ENCODE assay signal across 16 cellular contexts in the genomic region with DNA sequence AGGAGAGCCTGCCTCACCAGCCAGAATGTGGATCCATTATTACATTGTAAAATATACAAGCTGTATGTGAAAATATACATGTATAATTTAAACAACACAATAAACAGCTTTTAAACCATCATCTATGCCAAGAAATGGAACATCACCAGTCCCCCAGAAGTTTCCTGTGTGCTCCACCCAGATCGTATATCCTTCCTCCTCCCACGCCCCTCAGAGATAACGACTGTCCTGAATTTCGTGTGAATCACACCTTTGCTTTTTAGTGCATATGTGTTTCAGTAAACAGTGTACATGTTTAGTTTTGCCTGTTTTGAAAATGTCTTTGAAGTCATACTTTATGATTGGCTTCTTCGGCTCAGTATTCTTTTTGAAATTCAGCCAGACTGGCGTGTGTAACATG.
"Had no signal": no experiment of that assay in that cellular context is flagged by ENCODE, and none has a peak within 500 bp of the region (broad histone marks: within the 10 kb centered on the region; RNA-seq: fewer than 3 reads in every experiment).

No MANE protein-coding gene starts in this region.

- H3K27me3 ChIP-seq: transverse colon had no signal

- H3K27ac ChIP-seq: gastroesophageal sphincter had no signal

- H3K9me3 ChIP-seq: gastroesophageal sphincter, transverse colon had no signal

- DNase-seq: activated CD4-positive, alpha-beta T cell treated with anti-CD3 and anti-CD28 coated beads, Interleukin-2, amount 50 U/mL, for 1 hour; activated CD4-positive, CD25-positive, alpha-beta regulatory T cell; activated CD8-positive, alpha-beta memory T cell treated with anti-CD3 and anti-CD28 coated beads for 24 hours; activated gamma-delta T cell treated with Interleukin-2 at 50 U/mL for 16 hours; activated naive CD8-positive, alpha-beta T cell treated with anti-CD3 and anti-CD28 coated beads for 36 hours; effector memory CD4-positive, alpha-beta T cell; naive thymus-derived CD8-positive, alpha-beta T cell; posterior cingulate gyrus; retina; stimulated activated CD4-positive, alpha-beta T cell treated with anti-CD3 and anti-CD28 coated beads, Interleukin-4, amount 100 ng/mL, for 24 hours; stimulated activated naive CD4-positive, alpha-beta T cell; substantia nigra; T-helper 17 cell had no signal

- H3K4me1 Mint-ChIP-seq: activated naive CD8-positive, alpha-beta T cell treated with anti-CD3 and anti-CD28 coated beads for 36 hours; naive thymus-derived CD8-positive, alpha-beta T cell; T-helper 17 cell had no signal

- H3K36me3 ChIP-seq: gastroesophageal sphincter, transverse colon had no signal

- H3K27me3 Mint-ChIP-seq: activated naive CD8-positive, alpha-beta T cell treated with anti-CD3 and anti-CD28 coated beads for 36 hours; brain had no signal

- ATAC-seq: gastroesophageal sphincter; naive thymus-derived CD8-positive, alpha-beta T cell; T-helper 17 cell had no signal

- H3K4me3 ChIP-seq: gastroesophageal sphincter, transverse colon had no signal

- H3K27ac Mint-ChIP-seq: activated naive CD8-positive, alpha-beta T cell treated with anti-CD3 and anti-CD28 coated beads for 36 hours; naive thymus-derived CD8-positive, alpha-beta T cell; T-helper 17 cell had no signal

- H3K9me3 Mint-ChIP-seq: activated naive CD8-positive, alpha-beta T cell treated with anti-CD3 and anti-CD28 coated beads for 36 hours had no signal

- H3K4me3 Mint-ChIP-seq: activated naive CD8-positive, alpha-beta T cell treated with anti-CD3 and anti-CD28 coated beads for 36 hours; brain; naive thymus-derived CD8-positive, alpha-beta T cell; T-helper 17 cell had no signal

- H3K4me1 ChIP-seq: gastroesophageal sphincter had no signal

- H3K36me3 Mint-ChIP-seq: activated naive CD8-positive, alpha-beta T cell treated with anti-CD3 and anti-CD28 coated beads for 36 hours; brain; naive thymus-derived CD8-positive, alpha-beta T cell had no signal
